8 cellular contexts compared by ENCODE assay signal in genomic region chr16:12803203-12804093, GRCh38. TPM values are rescaled to one million over a fixed set of nuclear protein-coding genes. Genes with fewer than 3 reads are reported as not detected.
A peak's percentile ranks its signal among the peaks of the same experiment; 100 is the strongest.
DNase-seq lines count a peak whose midpoint lies in the region; ATAC-seq and TF ChIP-seq lines count a peak whose summit lies in the region.

Gene CPPED1 (minus strand): TSS chr16:12803887. CDS start chr16:12803776, 111 bp downstream.

- TF ChIP-seq EP300 in neural cell (conservative IDR thresholded peaks at IDR 0.05; ENCODE audit: poor library complexity, severe bottlenecking): peak; percentile 66

- peak within 1 kb of the TSS; percentile 84 for H3K4me3 ChIP-seq in neural cell (ENCODE audit: low read length)

- H3K9me3 ChIP-seq in neural cell (ENCODE audit: low read length): no peaks in the 10 kb centered on the region

- H3K36me3 ChIP-seq in neural cell (ENCODE audit: insufficient read depth, low read length): no peaks in the 10 kb centered on the region

- peaks cover 6% of the 10 kb centered on the region for H3K36me3 Mint-ChIP-seq in stimulated activated naive CD8-positive, alpha-beta T cell treated with anti-CD3 and anti-CD28 coated beads, Interleukin-15, Interleukin-2, amounts not matched to agents 100 ng/mL and 50 ng/mL, for 24 hours (ENCODE audit: low read depth)

- ATAC-seq in GM21825 (IDR thresholded peaks at IDR 0.05; ENCODE audit: unreplicated experiment): peak; percentile 84

- H3K27ac Mint-ChIP-seq in stimulated activated naive CD8-positive, alpha-beta T cell treated with anti-CD3 and anti-CD28 coated beads, Interleukin-15, Interleukin-2, amounts not matched to agents 100 ng/mL and 50 ng/mL, for 24 hours: peak within 1 kb of the TSS; percentile 95

- H3K79me2 ChIP-seq in neural cell (replicated peaks; ENCODE audit: insufficient read depth, low read length): no peaks in the 10 kb centered on the region

- peak within 1 kb of the TSS; percentile 88 for H2AFZ ChIP-seq in neural cell (ENCODE audit: low read depth, low read length)

- TF ChIP-seq CTCF in neural cell (IDR thresholded peaks at IDR 0.05; ENCODE audit: poor library complexity, severe bottlenecking): peak; percentile 46

- no peaks in the 10 kb centered on the region for H3K9me2 ChIP-seq in neural cell (ENCODE audit: insufficient read depth, low read length)

- peak within 1 kb of the TSS; percentile 78 for H3K9ac ChIP-seq in neural cell (ENCODE audit: low read length)

- peaks cover 4% of the 10 kb centered on the region for H3K27me3 Mint-ChIP-seq in stimulated activated naive CD8-positive, alpha-beta T cell treated with anti-CD3 and anti-CD28 coated beads, Interleukin-15, Interleukin-2, amounts not matched to agents 100 ng/mL and 50 ng/mL, for 24 hours

- peak within 1 kb of the TSS; percentile 96 for H3K4me3 Mint-ChIP-seq in stimulated activated naive CD8-positive, alpha-beta T cell treated with anti-CD3 and anti-CD28 coated beads, Interleukin-15, Interleukin-2, amounts not matched to agents 100 ng/mL and 50 ng/mL, for 24 hours

- no peaks in the 10 kb centered on the region for H4K20me1 ChIP-seq in neural cell (ENCODE audit: insufficient read depth)

- no peaks in the 10 kb centered on the region for H3K9me3 Mint-ChIP-seq in stimulated activated naive CD8-positive, alpha-beta T cell treated with anti-CD3 and anti-CD28 coated beads, Interleukin-15, Interleukin-2, amounts not matched to agents 100 ng/mL and 50 ng/mL, for 24 hours

- peak; percentile 70 for TF ChIP-seq RAD21 in neural cell (conservative IDR thresholded peaks at IDR 0.05)

- H3K27ac ChIP-seq in neural cell (ENCODE audit: low read length): peak within 1 kb of the TSS; percentile 71

- H3F3A ChIP-seq in neural cell (ENCODE audit: insufficient read depth, low read length, poor library complexity, severe bottlenecking): no peaks in the 10 kb centered on the region

- peak within 1 kb of the TSS; percentile 62 for H3K4me2 ChIP-seq in neural cell (ENCODE audit: low read length)

- H3K4me1 Mint-ChIP-seq in stimulated activated naive CD8-positive, alpha-beta T cell treated with anti-CD3 and anti-CD28 coated beads, Interleukin-15, Interleukin-2, amounts not matched to agents 100 ng/mL and 50 ng/mL, for 24 hours (ENCODE audit: low read depth): peaks cover 40% of the 10 kb centered on the region

- DNase-seq in Daoy (ENCODE audit: low read depth): peak; percentile 92
- DNase-seq in Kasumi-1 (lab: John Stamatoyannopoulos, UW): peak; percentile 46 to 61
- DNase-seq in SHP77 treated with DMSO at 0.1 percent for 48 hours (lab: John Stamatoyannopoulos, UW): peak; percentile 62
- peak; percentile 80 for DNase-seq in activated gamma-delta T cell (lab: John Stamatoyannopoulos, UW)
- DNase-seq in fibroblast of the conjunctiva (ENCODE audit: low read depth): peak; percentile 89

- no peaks in the 10 kb centered on the region for H3K27me3 ChIP-seq in neural cell (ENCODE audit: insufficient read depth, low read depth, low read length)

TF ChIP-seq in neural cell, 6 proteins besides CTCF, POLR2A, EP300 and RAD21:
- TF ChIP-seq EZH2 (IDR thresholded peaks at IDR 0.05; ENCODE audit: borderline replicate concordance, insufficient read depth, low read length, poor library complexity, severe bottlenecking) (no peak), SMC3 (conservative IDR thresholded peaks at IDR 0.05; ENCODE audit: poor library complexity) (peak; percentile 74), TAF1 (IDR thresholded peaks at IDR 0.05; ENCODE audit: low read depth) (peak; percentile 85), MXI1 (conservative IDR thresholded peaks at IDR 0.05; ENCODE audit: poor library complexity, severe bottlenecking) (peak; percentile 57), POLR2AphosphoS5 (IDR thresholded peaks at IDR 0.05) (peak; percentile 51)
- TF ChIP-seq, protein P1, sequence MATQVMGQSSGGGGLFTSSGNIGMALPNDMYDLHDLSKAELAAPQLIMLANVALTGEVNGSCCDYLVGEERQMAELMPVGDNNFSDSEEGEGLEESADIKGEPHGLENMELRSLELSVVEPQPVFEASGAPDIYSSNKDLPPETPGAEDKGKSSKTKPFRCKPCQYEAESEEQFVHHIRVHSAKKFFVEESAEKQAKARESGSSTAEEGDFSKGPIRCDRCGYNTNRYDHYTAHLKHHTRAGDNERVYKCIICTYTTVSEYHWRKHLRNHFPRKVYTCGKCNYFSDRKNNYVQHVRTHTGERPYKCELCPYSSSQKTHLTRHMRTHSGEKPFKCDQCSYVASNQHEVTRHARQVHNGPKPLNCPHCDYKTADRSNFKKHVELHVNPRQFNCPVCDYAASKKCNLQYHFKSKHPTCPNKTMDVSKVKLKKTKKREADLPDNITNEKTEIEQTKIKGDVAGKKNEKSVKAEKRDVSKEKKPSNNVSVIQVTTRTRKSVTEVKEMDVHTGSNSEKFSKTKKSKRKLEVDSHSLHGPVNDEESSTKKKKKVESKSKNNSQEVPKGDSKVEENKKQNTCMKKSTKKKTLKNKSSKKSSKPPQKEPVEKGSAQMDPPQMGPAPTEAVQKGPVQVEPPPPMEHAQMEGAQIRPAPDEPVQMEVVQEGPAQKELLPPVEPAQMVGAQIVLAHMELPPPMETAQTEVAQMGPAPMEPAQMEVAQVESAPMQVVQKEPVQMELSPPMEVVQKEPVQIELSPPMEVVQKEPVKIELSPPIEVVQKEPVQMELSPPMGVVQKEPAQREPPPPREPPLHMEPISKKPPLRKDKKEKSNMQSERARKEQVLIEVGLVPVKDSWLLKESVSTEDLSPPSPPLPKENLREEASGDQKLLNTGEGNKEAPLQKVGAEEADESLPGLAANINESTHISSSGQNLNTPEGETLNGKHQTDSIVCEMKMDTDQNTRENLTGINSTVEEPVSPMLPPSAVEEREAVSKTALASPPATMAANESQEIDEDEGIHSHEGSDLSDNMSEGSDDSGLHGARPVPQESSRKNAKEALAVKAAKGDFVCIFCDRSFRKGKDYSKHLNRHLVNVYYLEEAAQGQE (IDR thresholded peaks at IDR 0.05; ENCODE audit: borderline replicate concordance): peak; percentile 91
TF ChIP-seq in neural cell: peak in this region for 5.

RNA-seq across cellular contexts. Expression of gene CPPED1, which starts in this region (rescaled TPM):
- 8.0 and 10.4 TPM in 2 replicates for total RNA-seq in Daoy (2014; rRNA removed; shearing (Covaris generic))
- 1.3 and 2.5 TPM in 2 replicates for polyA plus RNA-seq in neural cell
- polyA minus RNA-seq in neural cell: 3.4 and 4.5 TPM in 2 replicates

Comparison
In these comparisons a context has a peak if more than half of its experiments do, and no peak if none do; other contexts are left out.
1. Peak in every context shown above with its lines: DNase-seq, ATAC-seq, H3K4me3 ChIP-seq and H3K27ac ChIP-seq.